In genomic region chr4:3760833-3761232, GRCh38 we compare ENCODE assay signal across 25 cellular contexts. TPM values are rescaled to one million over a fixed set of nuclear protein-coding genes. Genes with fewer than 3 reads are reported as not detected.
"Had no signal": no experiment of that assay in that cellular context is flagged by ENCODE, and none has a peak within 500 bp of the region (broad histone marks: within the 10 kb centered on the region; RNA-seq: fewer than 3 reads in every experiment).

No MANE protein-coding gene starts in this region.

- H3K27me3 ChIP-seq: ovary, right atrium auricular region, right lobe of liver, thyroid gland had no signal

- H3K9me3 ChIP-seq: left lung, lower lobe of right lung, ovary, right atrium auricular region, right lobe of liver, thyroid gland, upper lobe of right lung had no signal

- H3K4me1 ChIP-seq: left lung, upper lobe of right lung had no signal

- H3K4me3 Mint-ChIP-seq: naive thymus-derived CD8-positive, alpha-beta T cell; nephron; neural crest cell; stimulated activated naive CD8-positive, alpha-beta T cell treated with anti-CD3 and anti-CD28 coated beads, Interleukin-15, Interleukin-2, amounts not matched to agents 100 ng/mL and 50 ng/mL, for 24 hours had no signal

- FAIRE-seq: keratinocyte, urothelium cell line had no signal

- H3K27ac Mint-ChIP-seq: naive thymus-derived CD8-positive, alpha-beta T cell; nephron; progenitor cell of endocrine pancreas; stimulated activated naive CD8-positive, alpha-beta T cell treated with anti-CD3 and anti-CD28 coated beads, Interleukin-15, Interleukin-2, amounts not matched to agents 100 ng/mL and 50 ng/mL, for 24 hours had no signal

- H3K9me3 Mint-ChIP-seq: nephron; neural crest cell; stimulated activated naive CD8-positive, alpha-beta T cell treated with anti-CD3 and anti-CD28 coated beads, Interleukin-15, Interleukin-2, amounts not matched to agents 100 ng/mL and 50 ng/mL, for 24 hours had no signal

- DNase-seq: hippocampal formation; left colon; left lung; lower lobe of right lung; mammary epithelial cell; mesenchymal stem cell; naive thymus-derived CD8-positive, alpha-beta T cell; ovary; right lobe of liver; stimulated activated CD4-positive, alpha-beta T cell treated with anti-CD3 and anti-CD28 coated beads, Interleukin-15, amount 100 ng/mL, for 24 hours; stimulated activated CD4-positive, alpha-beta T cell treated with anti-CD3 and anti-CD28 coated beads, Interleukin-2, amount 100 ng/mL, for 24 hours; stimulated activated CD4-positive, alpha-beta T cell treated with anti-CD3 and anti-CD28 coated beads, Interleukin-4, amount 100 ng/mL, for 1 hour; stimulated activated naive CD4-positive, alpha-beta T cell; substantia nigra; thyroid gland; trophoblast cell; upper lobe of right lung had no signal

- H3K36me3 Mint-ChIP-seq: naive thymus-derived CD8-positive, alpha-beta T cell had no signal

- H3K27ac ChIP-seq: left lung, lower lobe of right lung, ovary, right atrium auricular region, right lobe of liver, thyroid gland, upper lobe of right lung had no signal

- H3K4me2 ChIP-seq: smooth muscle cell had no signal

- H3K4me3 ChIP-seq: left lung, lower lobe of right lung, ovary, right atrium auricular region, right lobe of liver, smooth muscle cell, thyroid gland, upper lobe of right lung had no signal

- H3K36me3 ChIP-seq: left lung, lower lobe of right lung, ovary, right atrium auricular region, right lobe of liver, thyroid gland, upper lobe of right lung had no signal

- ATAC-seq: left colon; left lung; lower lobe of right lung; naive thymus-derived CD8-positive, alpha-beta T cell; right lobe of liver; upper lobe of right lung had no signal

- H3K4me1 Mint-ChIP-seq: nephron, neural crest cell had no signal

RNA-seq across cellular contexts. Expression of gene ADRA2C, which starts 5.4 kb away (rescaled TPM):
- total RNA-seq: naive thymus-derived CD8-positive, alpha-beta T cell had no signal
- polyA plus RNA-seq: naive thymus-derived CD8-positive, alpha-beta T cell had no signal
